In genomic region chr7:129569811-129570215, GRCh38 we compare ENCODE assay signal across 13 cellular contexts. TPM values are rescaled to one million over a fixed set of nuclear protein-coding genes. Genes with fewer than 3 reads are reported as not detected.
A peak's percentile ranks its signal among the peaks of the same experiment; 100 is the strongest.
DNase-seq lines count a peak whose midpoint lies in the region; ATAC-seq and TF ChIP-seq lines count a peak whose summit lies in the region.
"Had no signal": no experiment of that assay in that cellular context is flagged by ENCODE, and none has a peak within 500 bp of the region (broad histone marks: within the 10 kb centered on the region; RNA-seq: fewer than 3 reads in every experiment).

No MANE protein-coding gene starts in this region.

- intact Hi-C loops in right lobe of liver (cut with DNase I): no loop called here

- TF ChIP-seq CTCF in brain microvascular endothelial cell (IDR thresholded peaks at IDR 0.05; ENCODE audit: low read depth, low read length, missing control alignments): no peak
- TF ChIP-seq CTCF in right lobe of liver (IDR thresholded peaks at IDR 0.05): no peak
- no peak for TF ChIP-seq CTCF in omental fat pad (IDR thresholded peaks at IDR 0.05)

- no peak overlapping the region for H3K4me3 ChIP-seq in MG63
- no peak overlapping the region for H3K4me3 ChIP-seq in brain microvascular endothelial cell (ENCODE audit: low read depth, low read length)
- no peak overlapping the region for H3K4me3 ChIP-seq in right lobe of liver
- H3K4me3 ChIP-seq: thyroid gland had no signal

- TF ChIP-seq POLR2A in right lobe of liver (IDR thresholded peaks at IDR 0.05): no peak

- no peaks in the 10 kb centered on the region for H3K36me3 ChIP-seq in MG63
- H3K36me3 ChIP-seq in brain microvascular endothelial cell (replicated peaks): no peaks in the 10 kb centered on the region
- H3K36me3 ChIP-seq in right lobe of liver: no peaks in the 10 kb centered on the region
- H3K36me3 ChIP-seq: thyroid gland had no signal

- no peaks in the 10 kb centered on the region for H3K27me3 ChIP-seq in MG63
- no peaks in the 10 kb centered on the region for H3K27me3 ChIP-seq in brain microvascular endothelial cell (replicated peaks)
- no peaks in the 10 kb centered on the region for H3K27me3 ChIP-seq in right lobe of liver
- H3K27me3 ChIP-seq: thyroid gland had no signal

- ATAC-seq in right lobe of liver (peak in 3 of 4 donors; percentile 53 to 95 (median 56)), GM18858 (IDR thresholded peaks at IDR 0.05; ENCODE audit: unreplicated experiment) (no peak), omental fat pad (ENCODE audit: low FRiP score) (no peak)
- ATAC-seq: natural killer cell had no signal

- in situ Hi-C loops in brain microvascular endothelial cell (cut with HindIII; ENCODE audit: low pct_ligation_motif_present, low sequenced_read_pairs): no loop called here

- DNase-seq in COLO829 (ENCODE audit: low spot score) (peak; percentile 81), MG63 (peak; percentile 86), brain microvascular endothelial cell (peak; percentile 67), right lobe of liver (peak in 1 of 3 donors; percentile 34), NCI-H1436 treated with DMSO at 0.1 percent for 48 hours (lab: John Stamatoyannopoulos, UW) (no peak), DMS79 treated with DMSO at 0.1 percent for 48 hours (lab: John Stamatoyannopoulos, UW) (no peak), omental fat pad (ENCODE audit: low spot score) (no peak)
- DNase-seq: activated naive CD4-positive, alpha-beta T cell treated with anti-CD3 and anti-CD28 coated beads for 36 hours; natural killer cell; NCI-H524 treated with DMSO at 0.1 percent for 48 hours; stimulated activated CD4-positive, alpha-beta T cell treated with anti-CD3 and anti-CD28 coated beads, Interleukin-4, amount 100 ng/mL, for 24 hours; thyroid gland had no signal

- H3K9me3 ChIP-seq in MG63: no peaks in the 10 kb centered on the region
- no peaks in the 10 kb centered on the region for H3K9me3 ChIP-seq in right lobe of liver
- H3K9me3 ChIP-seq: thyroid gland had no signal

- H3K27ac ChIP-seq in brain microvascular endothelial cell: no peak overlapping the region
- no peak overlapping the region for H3K27ac ChIP-seq in right lobe of liver
- H3K27ac ChIP-seq: thyroid gland had no signal

- WGBS in right lobe of liver (ENCODE audit: insufficient coverage, low coverage, low lambda C conversion rate, missing lambda C conversion rate): 30% methylated on average over 1 of the region's 2 CpGs

- H3K4me1 ChIP-seq in right lobe of liver: no peaks in the 10 kb centered on the region
- H3K4me1 ChIP-seq: thyroid gland had no signal

RNA-seq across cellular contexts. Expression of gene NRF1, which starts 41.7 kb away (rescaled TPM):
- 8.1 and 14.2 TPM in 2 replicates for total RNA-seq in MG63 (2014; rRNA removed; shearing (Covaris generic); ENCODE audit: low replicate concordance)
- total RNA-seq in right lobe of liver (1 to 10 TPM; 3.9 to 6.8 (median 5.3) TPM), omental fat pad (10 to 100 TPM; 11.7 to 32.3 (median 16.6) TPM)

Comparison
In these comparisons a context has a peak if more than half of its experiments do, and no peak if none do; other contexts are left out.
1. DNase-seq: peak in COLO829 (single experiment), MG63 (single experiment) and brain microvascular endothelial cell (single experiment); none in NCI-H1436 treated with DMSO at 0.1 percent for 48 hours (single experiment), DMS79 treated with DMSO at 0.1 percent for 48 hours (single experiment) and omental fat pad (single experiment).
2. ATAC-seq: peak in right lobe of liver (3 of 4); none in GM18858 (single experiment) and omental fat pad (single experiment).